ENCODE assay signal across 8 cellular contexts in the genomic region with DNA sequence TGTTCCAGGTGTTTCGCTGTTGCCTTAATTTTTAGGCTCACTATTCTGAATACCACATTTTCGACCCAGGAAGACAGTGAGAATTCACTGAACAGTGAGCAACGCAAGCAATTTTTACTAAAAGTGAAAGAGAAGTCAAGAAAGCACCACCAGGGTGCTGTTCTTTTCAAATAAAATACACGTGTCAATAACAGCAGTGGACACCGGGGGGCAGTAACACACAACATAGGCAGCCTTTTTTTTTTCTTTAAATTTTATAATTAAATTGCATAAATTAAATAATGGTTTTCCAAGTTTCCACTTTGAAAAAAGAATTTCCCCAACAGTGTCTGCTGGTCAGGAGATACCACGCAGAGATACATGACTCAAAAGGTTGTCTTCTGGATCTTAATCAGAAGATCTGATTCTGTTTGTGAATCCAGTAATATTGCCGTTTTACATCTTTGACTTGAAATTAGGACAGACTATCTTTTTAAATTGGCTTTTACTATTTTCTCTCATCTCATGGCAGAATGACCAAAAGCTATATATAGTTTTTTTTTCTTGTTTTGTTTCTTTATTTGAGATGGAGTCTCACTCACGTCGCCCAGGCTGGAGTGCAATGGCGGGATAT. TPM values are rescaled to one million over a fixed set of nuclear protein-coding genes. Genes with fewer than 3 reads are reported as not detected.
DNase-seq lines count a peak whose midpoint lies in the region; ATAC-seq, FAIRE-seq and TF ChIP-seq lines count a peak whose summit lies in the region.

No MANE protein-coding gene starts in this region.

- H3K9me3 Mint-ChIP-seq in astrocyte (ENCODE audit: unreplicated experiment) (no peaks in the 10 kb centered on the region), type B pancreatic cell (no peaks in the 10 kb centered on the region)

- no peaks in the 10 kb centered on the region for H3K4me1 Mint-ChIP-seq in astrocyte (ENCODE audit: low read depth, unreplicated experiment)
- H3K4me1 Mint-ChIP-seq in type B pancreatic cell (ENCODE audit: unreplicated experiment), result peaks cover 6% of the 10 kb centered on the region

- no peaks in the 10 kb centered on the region for H3K36me3 ChIP-seq in astrocyte (ENCODE audit: insufficient read depth, low read length)
- no peaks in the 10 kb centered on the region for H3K36me3 ChIP-seq in aorta (ENCODE audit: control insufficient read depth in 1 of 2, insufficient read depth in 2 of 2, low read length in 1 of 2)

- H3K27ac ChIP-seq in astrocyte (ENCODE audit: low read depth, low read length) (no peak overlapping the region), aorta (ENCODE audit: low read depth in 1 of 2, low read length in 2 of 2) (no peak overlapping the region)

- no peaks in the 10 kb centered on the region for H4K20me1 ChIP-seq in astrocyte (ENCODE audit: insufficient read depth, low read length)

- TF ChIP-seq CTCF in GM12872 (IDR thresholded peaks at IDR 0.05; ENCODE audit: insufficient read depth, low read depth, low read length) (peak; percentile 55), astrocyte (IDR thresholded peaks at IDR 0.05; ENCODE audit: insufficient read depth, low read depth, low read length) (peak; percentile 85), type B pancreatic cell (conservative IDR thresholded peaks at IDR 0.05) (peak; percentile 96)

- H3K27me3 ChIP-seq in astrocyte (ENCODE audit: insufficient read depth, low read length) (no peaks in the 10 kb centered on the region), aorta (ENCODE audit: control insufficient read depth in 1 of 2, insufficient read depth in 2 of 2, low read length in 1 of 2) (no peaks in the 10 kb centered on the region)

- no peaks in the 10 kb centered on the region for H3K36me3 Mint-ChIP-seq in astrocyte (ENCODE audit: low read depth, unreplicated experiment)
- H3K36me3 Mint-ChIP-seq in type B pancreatic cell, result no peaks in the 10 kb centered on the region

- H3K4me2 ChIP-seq in astrocyte (ENCODE audit: low read length), result peak overlapping the region; percentile 79

- H3K9ac ChIP-seq in astrocyte (ENCODE audit: low read length), result peak overlapping the region; percentile 56

- H3K4me3 ChIP-seq in astrocyte (ENCODE audit: insufficient read depth, low read depth, low read length), result no peak overlapping the region
- H3K4me3 ChIP-seq in aorta (ENCODE audit: low read length in 2 of 2), result no peak overlapping the region

- peak; percentile 67 for ATAC-seq in HG02678 (IDR thresholded peaks at IDR 0.05; ENCODE audit: unreplicated experiment)
- ATAC-seq in aorta (ENCODE audit: low FRiP score), result no peak

- 44% methylated on average over 10 of the region's 10 CpGs for WGBS in aorta, 2 donors

- DNase-seq in AG20443 (ENCODE audit: low spot score), result peak; percentile 59
- DNase-seq in NCI-H146 (lab: John Stamatoyannopoulos, UW), result peak; percentile 78
- DNase-seq in astrocyte (ENCODE audit: low read depth), result peak; percentile 14
- no peak for DNase-seq in type B pancreatic cell (ENCODE audit: extremely low spot score, unreplicated experiment)
- no peak for DNase-seq in aorta

- H2AFZ ChIP-seq in astrocyte (ENCODE audit: low read depth, low read length), result peak overlapping the region; percentile 65

- FAIRE-seq in astrocyte (lab: Jason Lieb, UNC), result no peak
- FAIRE-seq in islet of Langerhans (lab: Jason Lieb, UNC), result peak; percentile 79

- H3K4me1 ChIP-seq in astrocyte (ENCODE audit: insufficient read depth, low read length) (no peaks in the 10 kb centered on the region), aorta (ENCODE audit: control insufficient read depth in 1 of 2, insufficient read depth in 2 of 2, low read length in 2 of 2) (no peaks in the 10 kb centered on the region)

- peaks cover 7% of the 10 kb centered on the region for H3K27me3 Mint-ChIP-seq in astrocyte (ENCODE audit: low read depth, unreplicated experiment)
- peaks cover 3% of the 10 kb centered on the region for H3K27me3 Mint-ChIP-seq in type B pancreatic cell

- H3K9me3 ChIP-seq in astrocyte (ENCODE audit: insufficient read depth, low read depth, low read length) (no peaks in the 10 kb centered on the region), aorta (ENCODE audit: control insufficient read depth, low read length) (no peaks in the 10 kb centered on the region)

- H3K4me3 Mint-ChIP-seq in astrocyte (ENCODE audit: unreplicated experiment), result no peak overlapping the region
- H3K4me3 Mint-ChIP-seq in type B pancreatic cell, result no peak overlapping the region

- H3K27ac Mint-ChIP-seq in astrocyte (ENCODE audit: unreplicated experiment) (no peak overlapping the region), type B pancreatic cell (no peak overlapping the region)

- intact Hi-C loops in aorta (cut with DNase I), result loop anchor here (2.0 to 10.0 kb wide), 2 partner anchors 271 to 683 kb away; no protein-coding TSS in a partner anchor

- H3K79me2 ChIP-seq in astrocyte (ENCODE audit: insufficient read depth, low read length), result no peaks in the 10 kb centered on the region

RNA-seq across cellular contexts. Expression of a gene that starts 47.1 kb away (rescaled TPM):
- 0.16 TPM in 1 of 2 replicates, not detected in the other for total RNA-seq in astrocyte
- total RNA-seq in type B pancreatic cell (ENCODE audit: low replicate concordance), result 4.8 and 7.6 TPM in 2 replicates
- total RNA-seq in aorta, result not detected
- under 1 TPM in 1 of 2 donors, not detected in 1; 0.10 TPM for polyA plus RNA-seq in aorta

Comparison
In these comparisons a context has a peak if more than half of its experiments do, and no peak if none do; other contexts are left out.
1. DNase-seq: peak in AG20443 (single experiment), NCI-H146 (single experiment) and astrocyte (single experiment); none in type B pancreatic cell (single experiment) and aorta (0 of 2).
2. Peak in every context shown above with its lines, with median percentiles within 50 percentile points of each other: CTCF ChIP-seq.